In the genomic region with DNA sequence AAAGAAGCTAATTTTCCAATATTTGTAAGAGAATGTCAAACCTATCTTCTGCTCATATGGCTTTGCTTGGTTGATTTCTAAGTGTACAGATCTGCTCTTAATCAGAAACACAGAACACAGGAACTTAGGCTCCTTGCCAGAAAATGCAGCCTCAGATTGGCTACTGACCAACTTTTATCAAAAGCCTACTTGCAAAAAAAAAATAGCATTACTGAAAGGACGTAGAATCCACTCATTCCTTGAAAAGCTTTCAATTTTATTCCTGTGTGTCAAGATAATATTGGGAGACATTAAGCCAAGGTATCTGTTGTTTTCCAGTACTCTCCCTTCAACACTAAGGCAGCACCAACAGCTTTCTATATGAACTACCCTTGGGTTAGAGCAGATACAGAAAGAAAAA, we compare ENCODE assay signal across 1 cellular context.
TF ChIP-seq lines count a peak whose summit lies in the region.

No MANE protein-coding gene starts in this region.

TF ChIP-seq in GM23338, 12 proteins besides CTCF, POLR2A, EP300 and RAD21 (continued from another document):
- no peak for TF ChIP-seq ETS1 (IDR thresholded peaks at IDR 0.05)
- no peak for TF ChIP-seq CREB1 (CRISPR knock-in tag; IDR thresholded peaks at IDR 0.05; ENCODE audit: low read depth)
- no peak for TF ChIP-seq ZNF331 (CRISPR knock-in tag; IDR thresholded peaks at IDR 0.05; ENCODE audit: low read depth)
